ENCODE assay signal across 4 cellular contexts in genomic region chr1:46774297-46774696, GRCh38. TPM values are rescaled to one million over a fixed set of nuclear protein-coding genes. Genes with fewer than 3 reads are reported as not detected.
"Had no signal": no experiment of that assay in that cellular context is flagged by ENCODE, and none has a peak within 500 bp of the region (broad histone marks: within the 10 kb centered on the region; RNA-seq: fewer than 3 reads in every experiment).

No MANE protein-coding gene starts in this region.

- DNase-seq: GDM1, GF-D8 had no signal

- H3K4me3 ChIP-seq: GM12878 had no signal

RNA-seq across cellular contexts. Expression of gene CYP4B1, which starts 24.5 kb away (rescaled TPM):
- total RNA-seq: G401 had no signal
- polyA plus RNA-seq: GM12878 had no signal
